In the genomic region with DNA sequence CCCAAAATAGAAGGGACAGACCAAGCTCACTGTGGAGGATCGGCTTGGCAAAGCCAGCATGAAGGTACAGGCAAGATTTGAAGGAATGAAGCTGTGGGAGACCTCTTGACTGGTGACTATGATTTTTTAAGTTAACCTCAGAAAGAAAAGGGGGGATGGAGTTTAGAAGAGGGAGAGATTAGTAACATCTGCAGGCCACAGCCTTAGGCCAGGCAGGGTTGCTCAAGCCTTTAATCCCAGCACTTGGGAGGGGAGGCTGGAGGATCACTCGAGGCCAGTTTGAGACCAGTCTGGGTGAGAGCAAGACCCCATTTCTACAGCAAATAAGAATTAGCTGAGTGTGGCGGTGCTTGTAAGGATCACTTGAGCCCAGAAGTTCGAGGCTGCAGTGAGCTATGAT, we compare ENCODE assay signal across 12 cellular contexts. TPM values are rescaled to one million over a fixed set of nuclear protein-coding genes. Genes with fewer than 3 reads are reported as not detected.
DNase-seq lines count a peak whose midpoint lies in the region; ATAC-seq and TF ChIP-seq lines count a peak whose summit lies in the region.
"Had no signal": no experiment of that assay in that cellular context is flagged by ENCODE, and none has a peak within 500 bp of the region (broad histone marks: within the 10 kb centered on the region; RNA-seq: fewer than 3 reads in every experiment).

No MANE protein-coding gene starts in this region.

- H3K27me3 ChIP-seq in esophagus muscularis mucosa (no peaks in the 10 kb centered on the region), upper lobe of right lung (no peaks in the 10 kb centered on the region)
- H3K27me3 ChIP-seq: SJCRH30 had no signal

- H3K27ac Mint-ChIP-seq in naive B cell: peak overlapping the region; percentile 42 to 93 (median 86)
- H3K27ac Mint-ChIP-seq: activated naive CD8-positive, alpha-beta T cell treated with anti-CD3 and anti-CD28 coated beads, Interleukin-2, amount 10 ng/mL, durations not matched to agents 7 days and 5 days had no signal

- peak overlapping the region in 5 of 8 donors; percentile 3 to 74 (median 66) for H3K4me3 Mint-ChIP-seq in naive B cell
- H3K4me3 Mint-ChIP-seq: activated naive CD8-positive, alpha-beta T cell treated with anti-CD3 and anti-CD28 coated beads, Interleukin-2, amount 10 ng/mL, durations not matched to agents 7 days and 5 days had no signal

- no peaks in the 10 kb centered on the region for H3K9me3 ChIP-seq in esophagus muscularis mucosa
- H3K9me3 ChIP-seq in upper lobe of right lung: no peaks in the 10 kb centered on the region
- H3K9me3 ChIP-seq: SJCRH30 had no signal

- peaks cover 55 to 93% (median 58%) of the 10 kb centered on the region in 3 donors for H3K4me1 Mint-ChIP-seq in naive B cell
- H3K4me1 Mint-ChIP-seq: activated naive CD8-positive, alpha-beta T cell treated with anti-CD3 and anti-CD28 coated beads, Interleukin-2, amount 10 ng/mL, durations not matched to agents 7 days and 5 days had no signal

- H3K36me3 ChIP-seq in esophagus muscularis mucosa (peaks cover 0 to 8% (median 2%) of the 10 kb centered on the region in 4 donors), upper lobe of right lung (no peaks in the 10 kb centered on the region)
- H3K36me3 ChIP-seq: SJCRH30 had no signal

- H3K27ac ChIP-seq in esophagus muscularis mucosa (replicated peaks in 1 of 4) (peak overlapping the region; percentile 41 to 62 (median 54)), upper lobe of right lung (peak overlapping the region; percentile 27)
- H3K27ac ChIP-seq: SJCRH30 had no signal

- intact Hi-C loops in esophagus muscularis mucosa (cut with DNase I) (no loop called here), upper lobe of right lung (cut with DNase I) (no loop called here)

- ATAC-seq in naive B cell (ENCODE audit: low read depth in 2 of 2): no peak
- peak; percentile 23 for ATAC-seq in upper lobe of right lung
- ATAC-seq in HG03457 (IDR thresholded peaks at IDR 0.05; ENCODE audit: unreplicated experiment): no peak
- no peak for ATAC-seq in HG03469 (IDR thresholded peaks at IDR 0.05; ENCODE audit: unreplicated experiment)

- H3K4me3 ChIP-seq in esophagus muscularis mucosa (peak overlapping the region in 1 of 4 donors; percentile 15), upper lobe of right lung (no peak overlapping the region)
- H3K4me3 ChIP-seq: SJCRH30 had no signal

- H3K27me3 Mint-ChIP-seq in naive B cell: no peaks in the 10 kb centered on the region

- no peak for TF ChIP-seq POLR2A in esophagus muscularis mucosa (IDR thresholded peaks at IDR 0.05; ENCODE audit: low read depth)

- DNase-seq in NCI-H524 (lab: John Stamatoyannopoulos, UW): peak; percentile 46 to 66
- DNase-seq in esophagus muscularis mucosa (ENCODE audit: extremely low spot score): no peak
- DNase-seq in naive B cell: no peak
- no peak for DNase-seq in upper lobe of right lung
- no peak for DNase-seq in pons (ENCODE audit: low spot score)
- no peak for DNase-seq in SIG-M5 treated with dmso at 0.1 percent for 504 hours (lab: John Stamatoyannopoulos, UW; ENCODE audit: unreplicated experiment)
- DNase-seq: activated CD4-positive, alpha-beta T cell treated with anti-CD3 and anti-CD28 coated beads for 48 hours; activated naive CD8-positive, alpha-beta T cell treated with anti-CD3 and anti-CD28 coated beads, Interleukin-2, amount 10 ng/mL, durations not matched to agents 7 days and 5 days; NCI-H2029 had no signal

- peaks cover 12 to 16% of the 10 kb centered on the region in 2 donors for H3K36me3 Mint-ChIP-seq in naive B cell
- H3K36me3 Mint-ChIP-seq: activated naive CD8-positive, alpha-beta T cell treated with anti-CD3 and anti-CD28 coated beads, Interleukin-2, amount 10 ng/mL, durations not matched to agents 7 days and 5 days had no signal

- TF ChIP-seq CTCF in esophagus muscularis mucosa (IDR thresholded peaks at IDR 0.05) (no peak), upper lobe of right lung (IDR thresholded peaks at IDR 0.05) (no peak)

- WGBS in esophagus muscularis mucosa: 63% methylated on average over 4 of the region's 4 CpGs

- no peak for TF ChIP-seq EP300 in esophagus muscularis mucosa (IDR thresholded peaks at IDR 0.05)

- peaks cover 32 to 54% (median 44%) of the 10 kb centered on the region in 4 donors for H3K4me1 ChIP-seq in esophagus muscularis mucosa
- peaks cover 21% of the 10 kb centered on the region for H3K4me1 ChIP-seq in upper lobe of right lung

- H3K9me3 Mint-ChIP-seq in naive B cell: peaks cover 0 to 3% (median 0%) of the 10 kb centered on the region in 7 donors
- H3K9me3 Mint-ChIP-seq: activated naive CD8-positive, alpha-beta T cell treated with anti-CD3 and anti-CD28 coated beads, Interleukin-2, amount 10 ng/mL, durations not matched to agents 7 days and 5 days had no signal

RNA-seq across cellular contexts. Expression of gene ZNF532, which starts 46.6 kb away (rescaled TPM):
- 100 to 1,000 TPM in 1 of 4 donors, 10 to 100 TPM in 3; 62.3 to 121 (median 64.7) TPM for total RNA-seq in esophagus muscularis mucosa
- polyA plus RNA-seq in naive B cell (ENCODE audit: low read depth in 6 of 6): 10 to 100 TPM in 3 of 6 donors, 1 to 10 TPM in 3; 4.5 to 13.4 (median 8.9) TPM
- total RNA-seq in upper lobe of right lung: 56.6 TPM

Comparison
In these comparisons a context has a peak if more than half of its experiments do, and no peak if none do; other contexts are left out.
1. DNase-seq: peak in NCI-H524 (2 of 2); none in esophagus muscularis mucosa (single experiment), naive B cell (single experiment), upper lobe of right lung (single experiment), pons (single experiment) and SIG-M5 treated with dmso at 0.1 percent for 504 hours (single experiment).